23 cellular contexts compared by ENCODE assay signal in the genomic region with DNA sequence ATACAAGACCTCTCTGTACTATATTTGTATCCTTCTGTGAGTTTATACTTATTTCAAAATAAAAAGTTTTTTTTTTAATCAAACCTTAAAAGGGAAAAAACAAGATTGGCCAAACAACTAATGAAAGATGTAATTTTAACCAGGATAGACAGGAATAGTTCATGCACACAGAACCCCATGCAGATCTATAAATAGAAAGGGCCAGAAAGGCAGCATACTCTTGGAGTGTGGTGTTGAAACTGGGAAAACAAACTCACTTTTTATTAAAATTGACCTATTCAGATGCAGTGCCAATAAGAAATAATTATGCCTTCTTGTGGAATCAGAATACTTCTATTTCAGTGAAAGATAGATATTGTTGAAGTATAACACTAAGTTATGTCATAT.
DNase-seq lines count a peak whose midpoint lies in the region; ATAC-seq and TF ChIP-seq lines count a peak whose summit lies in the region.
"Had no signal": no experiment of that assay in that cellular context is flagged by ENCODE, and none has a peak within 500 bp of the region (broad histone marks: within the 10 kb centered on the region; RNA-seq: fewer than 3 reads in every experiment).

No MANE protein-coding gene starts in this region.

- H3K36me3 ChIP-seq in tibial artery, result no peaks in the 10 kb centered on the region
- H3K36me3 ChIP-seq: BE2C had no signal

- no peaks in the 10 kb centered on the region for H3K27me3 ChIP-seq in right cardiac atrium (ENCODE audit: control insufficient read depth, insufficient read depth)
- no peaks in the 10 kb centered on the region for H3K27me3 ChIP-seq in tibial artery
- H3K27me3 ChIP-seq: BE2C, foreskin keratinocyte had no signal

- intact Hi-C loops in Right ventricle myocardium superior (cut with DNase I) (no loop called here), right cardiac atrium (cut with DNase I) (no loop called here), tibial artery (cut with DNase I; ENCODE audit: low total_unique reads) (no loop called here), left colon (cut with DNase I, micrococcal nuclease) (no loop called here)

- no peak for DNase-seq in Right ventricle myocardium superior
- DNase-seq in right cardiac atrium, result no peak
- no peak for DNase-seq in coronary artery (ENCODE audit: low spot score)
- DNase-seq in naive thymus-derived CD8-positive, alpha-beta T cell, result no peak
- DNase-seq in tibial artery, result no peak
- DNase-seq in activated T-cell treated with anti-CD3 and anti-CD28 coated beads, Interleukin-2, amount 50 U/mL, for 72 hours, result no peak
- no peak for DNase-seq in left colon
- DNase-seq in dermis blood vessel endothelial cell, result no peak
- DNase-seq: activated B cell treated with CpG ODN at 0.5 μM for 24 hours, BE2C, Caco-2, DMS79 treated with DMSO at 0.1 percent for 48 hours, foreskin keratinocyte, midbrain, MM.1S, NCI-H1436, NCI-H446 treated with DMSO at 0.1 percent for 48 hours, T1000 had no signal

- H3K4me3 Mint-ChIP-seq in naive thymus-derived CD8-positive, alpha-beta T cell, result peak overlapping the region in 2 of 10 donors; percentile 39 to 48
- no peak overlapping the region for H3K4me3 Mint-ChIP-seq in activated T-cell treated with anti-CD3 and anti-CD28 coated beads, Interleukin-2, amount 50 U/mL, for 72 hours
- H3K4me3 Mint-ChIP-seq: activated B cell treated with CpG ODN at 0.5 μM for 24 hours had no signal

- H3K36me3 Mint-ChIP-seq in naive thymus-derived CD8-positive, alpha-beta T cell, result peaks cover 10 to 46% (median 34%) of the 10 kb centered on the region in 3 donors
- H3K36me3 Mint-ChIP-seq in activated T-cell treated with anti-CD3 and anti-CD28 coated beads, Interleukin-2, amount 50 U/mL, for 72 hours (ENCODE audit: insufficient read depth in 2 of 2), result peaks cover under 1 to 12% of the 10 kb centered on the region in 2 donors

- H3K27ac Mint-ChIP-seq in naive thymus-derived CD8-positive, alpha-beta T cell, result peak overlapping the region in 7 of 10 donors; percentile 48 to 92 (median 78)
- H3K27ac Mint-ChIP-seq in activated T-cell treated with anti-CD3 and anti-CD28 coated beads, Interleukin-2, amount 50 U/mL, for 72 hours, result no peak overlapping the region
- H3K27ac Mint-ChIP-seq: activated B cell treated with CpG ODN at 0.5 μM for 24 hours, progenitor cell of endocrine pancreas had no signal

- peaks cover 5% of the 10 kb centered on the region for H3K4me1 ChIP-seq in right cardiac atrium (ENCODE audit: control insufficient read depth, insufficient read depth, low read length)
- H3K4me1 ChIP-seq in tibial artery, result peaks cover 0 to 39% (median 16%) of the 10 kb centered on the region in 4 donors
- H3K4me1 ChIP-seq: A549, BE2C, Caco-2, foreskin keratinocyte had no signal

- peak; percentile 55 for ATAC-seq in Right ventricle myocardium superior (ENCODE audit: poor library complexity)
- no peak for ATAC-seq in right cardiac atrium
- no peak for ATAC-seq in naive thymus-derived CD8-positive, alpha-beta T cell
- ATAC-seq in activated T-cell treated with anti-CD3 and anti-CD28 coated beads, Interleukin-2, amount 50 U/mL, for 72 hours (replicated peaks in 1 of 2), result no peak
- no peak for ATAC-seq in left colon
- ATAC-seq: A549, foreskin keratinocyte, K562 had no signal

- H3K4me1 Mint-ChIP-seq in naive thymus-derived CD8-positive, alpha-beta T cell, result peaks cover 24 to 46% (median 38%) of the 10 kb centered on the region in 4 donors
- H3K4me1 Mint-ChIP-seq in activated T-cell treated with anti-CD3 and anti-CD28 coated beads, Interleukin-2, amount 50 U/mL, for 72 hours (ENCODE audit: low read depth), result peaks cover 26% of the 10 kb centered on the region

- TF ChIP-seq CTCF in coronary artery (IDR thresholded peaks at IDR 0.05) (no peak), tibial artery (IDR thresholded peaks at IDR 0.05) (no peak)

- no peak overlapping the region for H3K27ac ChIP-seq in right cardiac atrium (ENCODE audit: low read length)
- H3K27ac ChIP-seq in coronary artery, result peak overlapping the region; percentile 79 to 90
- peak overlapping the region; percentile 79 to 86 for H3K27ac ChIP-seq in tibial artery
- H3K27ac ChIP-seq: A549, foreskin keratinocyte had no signal

- no peaks in the 10 kb centered on the region for H3K9me3 Mint-ChIP-seq in naive thymus-derived CD8-positive, alpha-beta T cell
- H3K9me3 Mint-ChIP-seq in activated T-cell treated with anti-CD3 and anti-CD28 coated beads, Interleukin-2, amount 50 U/mL, for 72 hours, result no peaks in the 10 kb centered on the region
- H3K9me3 Mint-ChIP-seq: activated B cell treated with CpG ODN at 0.5 μM for 24 hours had no signal

- H3K9me3 ChIP-seq in right cardiac atrium (ENCODE audit: control insufficient read depth, low read length), result no peaks in the 10 kb centered on the region
- H3K9me3 ChIP-seq in tibial artery, result no peaks in the 10 kb centered on the region
- H3K9me3 ChIP-seq: A549, BE2C, Caco-2 had no signal

- POLR2A ChIA-PET in naive thymus-derived CD8-positive, alpha-beta T cell (lab: Charles Lee), result no interaction called here

- no peaks in the 10 kb centered on the region for H3K27me3 Mint-ChIP-seq in naive thymus-derived CD8-positive, alpha-beta T cell
- no peaks in the 10 kb centered on the region for H3K27me3 Mint-ChIP-seq in activated T-cell treated with anti-CD3 and anti-CD28 coated beads, Interleukin-2, amount 50 U/mL, for 72 hours (ENCODE audit: low read depth)
- H3K27me3 Mint-ChIP-seq: activated B cell treated with CpG ODN at 0.5 μM for 24 hours; activated CD4-positive, alpha-beta memory T cell treated with anti-CD3 and anti-CD28 coated beads, Interleukin-2, amount 10 ng/mL, durations not matched to agents 7 days and 5 days; progenitor cell of endocrine pancreas had no signal

- H3K4me3 ChIP-seq in right cardiac atrium (ENCODE audit: low read length), result no peak overlapping the region
- H3K4me3 ChIP-seq in coronary artery, result peak overlapping the region; percentile 10
- H3K4me3 ChIP-seq in tibial artery, result no peak overlapping the region
- H3K4me3 ChIP-seq: A549, K562, skin epidermis had no signal
